In genomic region chr3:53038679-53039375, GRCh38 we compare ENCODE assay signal across 1 cellular context.
TF ChIP-seq lines count a peak whose summit lies in the region.

No MANE protein-coding gene starts in this region.

TF ChIP-seq in HepG2, 621 proteins besides CTCF, POLR2A, EP300 and RAD21:
- TF ChIP-seq ZFY (CRISPR knock-in tag; IDR thresholded peaks at IDR 0.05) = no peak
- TF ChIP-seq AFF4 (CRISPR knock-in tag; IDR thresholded peaks at IDR 0.05) = no peak
- no peak for TF ChIP-seq GATAD2A (CRISPR knock-in tag; IDR thresholded peaks at IDR 0.05)
- no peak for TF ChIP-seq RELA (CRISPR knock-in tag; IDR thresholded peaks at IDR 0.05)
- no peak for TF ChIP-seq ZNF33B (CRISPR knock-in tag; IDR thresholded peaks at IDR 0.05)
- no peak for TF ChIP-seq ARID3A (IDR thresholded peaks at IDR 0.05; ENCODE audit: low read depth, low read length)
- no peak for TF ChIP-seq ZNF18 (CRISPR knock-in tag; IDR thresholded peaks at IDR 0.05; ENCODE audit: insufficient replicate concordance)
- no peak for TF ChIP-seq ZNF180 (CRISPR knock-in tag; IDR thresholded peaks at IDR 0.05; ENCODE audit: borderline replicate concordance, low read depth)
- no peak for TF ChIP-seq ZIK1 (CRISPR knock-in tag; IDR thresholded peaks at IDR 0.05; ENCODE audit: borderline replicate concordance, low read depth)
- TF ChIP-seq ZHX2 (IDR thresholded peaks at IDR 0.05; ENCODE audit: low read depth) = no peak
- TF ChIP-seq ZHX2 (CRISPR knock-in tag; IDR thresholded peaks at IDR 0.05; ENCODE audit: borderline replicate concordance) = no peak
- no peak for TF ChIP-seq ZNF224 (CRISPR knock-in tag; IDR thresholded peaks at IDR 0.05)
- TF ChIP-seq PCBP1 (IDR thresholded peaks at IDR 0.05; ENCODE audit: borderline replicate concordance, low read depth, low read length) = no peak
- TF ChIP-seq HNF1A (IDR thresholded peaks at IDR 0.05; ENCODE audit: low read depth) = no peak
- no peak for TF ChIP-seq HNF1A (CRISPR knock-in tag; IDR thresholded peaks at IDR 0.05; ENCODE audit: borderline replicate concordance)
- no peak for TF ChIP-seq ATF7 (IDR thresholded peaks at IDR 0.05)
- no peak for TF ChIP-seq ATF7 (CRISPR knock-in tag; IDR thresholded peaks at IDR 0.05)
- no peak for TF ChIP-seq HOMEZ (CRISPR knock-in tag; IDR thresholded peaks at IDR 0.05; ENCODE audit: low read depth)
- no peak for TF ChIP-seq ZBTB4 (CRISPR knock-in tag; IDR thresholded peaks at IDR 0.05; ENCODE audit: borderline replicate concordance)
- no peak for TF ChIP-seq SALL1 (CRISPR knock-in tag; IDR thresholded peaks at IDR 0.05)
- TF ChIP-seq ZNF580 (CRISPR knock-in tag; IDR thresholded peaks at IDR 0.05; ENCODE audit: borderline replicate concordance, low read depth) = no peak
- no peak for TF ChIP-seq ZMAT5 (CRISPR knock-in tag; IDR thresholded peaks at IDR 0.05; ENCODE audit: borderline replicate concordance, low read depth)
- no peak for TF ChIP-seq BATF2 (CRISPR knock-in tag; IDR thresholded peaks at IDR 0.05)
